1 cellular context compared by ENCODE assay signal in genomic region chr15:62262305-62262941, GRCh38.
TF ChIP-seq lines count a peak whose summit lies in the region.

No MANE protein-coding gene starts in this region.

TF ChIP-seq in GM12878, 131 proteins besides CTCF, POLR2A, EP300 and RAD21 (continued from another document):
- TF ChIP-seq CBX5 (IDR thresholded peaks at IDR 0.05; ENCODE audit: low read depth), result 0 out of 2 replicates have a peak, but pooled peaks have one; percentile 67
- TF ChIP-seq, protein P1, sequence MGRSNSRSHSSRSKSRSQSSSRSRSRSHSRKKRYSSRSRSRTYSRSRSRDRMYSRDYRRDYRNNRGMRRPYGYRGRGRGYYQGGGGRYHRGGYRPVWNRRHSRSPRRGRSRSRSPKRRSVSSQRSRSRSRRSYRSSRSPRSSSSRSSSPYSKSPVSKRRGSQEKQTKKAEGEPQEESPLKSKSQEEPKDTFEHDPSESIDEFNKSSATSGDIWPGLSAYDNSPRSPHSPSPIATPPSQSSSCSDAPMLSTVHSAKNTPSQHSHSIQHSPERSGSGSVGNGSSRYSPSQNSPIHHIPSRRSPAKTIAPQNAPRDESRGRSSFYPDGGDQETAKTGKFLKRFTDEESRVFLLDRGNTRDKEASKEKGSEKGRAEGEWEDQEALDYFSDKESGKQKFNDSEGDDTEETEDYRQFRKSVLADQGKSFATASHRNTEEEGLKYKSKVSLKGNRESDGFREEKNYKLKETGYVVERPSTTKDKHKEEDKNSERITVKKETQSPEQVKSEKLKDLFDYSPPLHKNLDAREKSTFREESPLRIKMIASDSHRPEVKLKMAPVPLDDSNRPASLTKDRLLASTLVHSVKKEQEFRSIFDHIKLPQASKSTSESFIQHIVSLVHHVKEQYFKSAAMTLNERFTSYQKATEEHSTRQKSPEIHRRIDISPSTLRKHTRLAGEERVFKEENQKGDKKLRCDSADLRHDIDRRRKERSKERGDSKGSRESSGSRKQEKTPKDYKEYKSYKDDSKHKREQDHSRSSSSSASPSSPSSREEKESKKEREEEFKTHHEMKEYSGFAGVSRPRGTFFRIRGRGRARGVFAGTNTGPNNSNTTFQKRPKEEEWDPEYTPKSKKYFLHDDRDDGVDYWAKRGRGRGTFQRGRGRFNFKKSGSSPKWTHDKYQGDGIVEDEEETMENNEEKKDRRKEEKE (IDR thresholded peaks at IDR 0.05), result no peak
